1 cellular context compared by ENCODE assay signal in the genomic region with DNA sequence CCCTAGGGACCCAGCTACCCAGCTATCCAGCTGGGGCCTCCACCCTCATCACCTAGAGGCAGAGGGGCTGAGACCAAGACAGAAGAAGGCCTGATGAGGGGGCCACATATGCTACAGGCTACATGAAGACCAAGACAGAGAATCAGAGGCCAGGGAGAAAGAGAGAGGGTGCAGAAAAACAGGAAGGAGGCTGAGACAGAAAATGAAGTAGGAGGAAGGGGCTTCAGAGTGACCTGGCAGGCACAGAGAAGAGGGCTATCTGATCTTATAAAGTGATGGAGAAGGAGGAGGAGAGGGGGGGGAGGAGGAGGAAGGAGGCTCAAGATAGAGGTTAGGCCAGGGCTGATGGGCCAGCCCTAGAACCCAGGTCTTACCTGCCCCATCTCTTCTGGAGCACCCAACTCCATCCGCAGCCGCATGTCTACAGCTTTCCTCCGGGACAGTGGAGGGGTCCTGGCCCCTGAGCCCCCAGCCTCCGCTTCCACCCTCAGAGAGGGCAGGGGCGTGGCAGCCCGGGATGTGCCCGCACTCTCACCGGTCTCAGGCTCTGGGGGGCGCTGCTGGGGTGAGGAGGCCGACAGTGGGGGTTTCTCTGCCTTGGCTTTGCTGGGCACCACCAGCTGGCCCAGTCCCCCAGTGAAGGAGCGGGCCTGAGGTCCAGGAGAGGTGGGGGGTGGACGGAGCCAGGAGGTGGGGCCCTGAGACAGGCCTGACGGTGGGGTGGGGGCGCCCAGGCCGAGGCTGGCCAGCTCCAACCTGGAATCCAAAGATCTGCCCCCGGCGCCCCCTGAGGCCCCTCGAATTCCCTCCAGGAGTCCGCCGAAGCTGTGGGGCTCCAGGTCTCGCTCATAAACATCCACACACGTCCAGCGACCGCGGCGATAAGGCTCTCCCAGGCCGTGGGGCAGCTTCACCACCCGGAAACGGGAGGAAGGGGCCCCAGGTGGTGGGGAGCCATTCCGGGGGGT.
TF ChIP-seq lines count a peak whose summit lies in the region.

No MANE protein-coding gene starts in this region.

TF ChIP-seq in K562, 482 proteins besides CTCF, POLR2A, EP300 and RAD21 (continued from another document):
- TF ChIP-seq, protein P1, sequence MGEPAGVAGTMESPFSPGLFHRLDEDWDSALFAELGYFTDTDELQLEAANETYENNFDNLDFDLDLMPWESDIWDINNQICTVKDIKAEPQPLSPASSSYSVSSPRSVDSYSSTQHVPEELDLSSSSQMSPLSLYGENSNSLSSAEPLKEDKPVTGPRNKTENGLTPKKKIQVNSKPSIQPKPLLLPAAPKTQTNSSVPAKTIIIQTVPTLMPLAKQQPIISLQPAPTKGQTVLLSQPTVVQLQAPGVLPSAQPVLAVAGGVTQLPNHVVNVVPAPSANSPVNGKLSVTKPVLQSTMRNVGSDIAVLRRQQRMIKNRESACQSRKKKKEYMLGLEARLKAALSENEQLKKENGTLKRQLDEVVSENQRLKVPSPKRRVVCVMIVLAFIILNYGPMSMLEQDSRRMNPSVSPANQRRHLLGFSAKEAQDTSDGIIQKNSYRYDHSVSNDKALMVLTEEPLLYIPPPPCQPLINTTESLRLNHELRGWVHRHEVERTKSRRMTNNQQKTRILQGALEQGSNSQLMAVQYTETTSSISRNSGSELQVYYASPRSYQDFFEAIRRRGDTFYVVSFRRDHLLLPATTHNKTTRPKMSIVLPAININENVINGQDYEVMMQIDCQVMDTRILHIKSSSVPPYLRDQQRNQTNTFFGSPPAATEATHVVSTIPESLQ (CRISPR knock-in tag; IDR thresholded peaks at IDR 0.05): 0 out of 2 replicates have a peak, but pooled peaks have one; percentile 51
- TF ChIP-seq, protein P2, sequence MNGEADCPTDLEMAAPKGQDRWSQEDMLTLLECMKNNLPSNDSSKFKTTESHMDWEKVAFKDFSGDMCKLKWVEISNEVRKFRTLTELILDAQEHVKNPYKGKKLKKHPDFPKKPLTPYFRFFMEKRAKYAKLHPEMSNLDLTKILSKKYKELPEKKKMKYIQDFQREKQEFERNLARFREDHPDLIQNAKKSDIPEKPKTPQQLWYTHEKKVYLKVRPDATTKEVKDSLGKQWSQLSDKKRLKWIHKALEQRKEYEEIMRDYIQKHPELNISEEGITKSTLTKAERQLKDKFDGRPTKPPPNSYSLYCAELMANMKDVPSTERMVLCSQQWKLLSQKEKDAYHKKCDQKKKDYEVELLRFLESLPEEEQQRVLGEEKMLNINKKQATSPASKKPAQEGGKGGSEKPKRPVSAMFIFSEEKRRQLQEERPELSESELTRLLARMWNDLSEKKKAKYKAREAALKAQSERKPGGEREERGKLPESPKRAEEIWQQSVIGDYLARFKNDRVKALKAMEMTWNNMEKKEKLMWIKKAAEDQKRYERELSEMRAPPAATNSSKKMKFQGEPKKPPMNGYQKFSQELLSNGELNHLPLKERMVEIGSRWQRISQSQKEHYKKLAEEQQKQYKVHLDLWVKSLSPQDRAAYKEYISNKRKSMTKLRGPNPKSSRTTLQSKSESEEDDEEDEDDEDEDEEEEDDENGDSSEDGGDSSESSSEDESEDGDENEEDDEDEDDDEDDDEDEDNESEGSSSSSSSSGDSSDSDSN (IDR thresholded peaks at IDR 0.05; ENCODE audit: borderline replicate concordance in 1 of 2, low read depth in 2 of 2, low read length in 2 of 2): 0 out of 4 replicates have a peak, but pooled peaks of 1 of the 2 experiments have one; percentile 7
- TF ChIP-seq RFX1 (IDR thresholded peaks at IDR 0.05) (no peak), KLF1 (tag; IDR thresholded peaks at IDR 0.05) (no peak), RBFOX2 (IDR thresholded peaks at IDR 0.05; ENCODE audit: low read depth, low read length) (peak; percentile 63), SIN3A (IDR thresholded peaks at IDR 0.05; ENCODE audit: borderline replicate concordance in 2 of 2, control insufficient read depth in 1 of 2, low read depth in 2 of 2, low read length in 2 of 2) (0 out of 4 replicates have a peak, but pooled peaks of 1 of the 2 experiments have one; percentile 15), PCBP1 (IDR thresholded peaks at IDR 0.05; ENCODE audit: low read depth, low read length, poor library complexity, severe bottlenecking) (peak; percentile 27), WHSC1 (IDR thresholded peaks at IDR 0.05; ENCODE audit: low read length) (no peak), ZBTB8A (IDR thresholded peaks at IDR 0.05; ENCODE audit: partially characterized antibody) (no peak), U2AF2 (optimal IDR thresholded peaks at IDR 0.05; ENCODE audit: low read depth, low read length) (no peak), SMAD1 (IDR thresholded peaks at IDR 0.05; ENCODE audit: low read depth, low read length, partially characterized antibody) (no peak), KDM1A (IDR thresholded peaks at IDR 0.05) (peak in 1 of 2 experiments; percentile 56; a peak in 2 of 4 replicates), ZNF12 (CRISPR knock-in tag; IDR thresholded peaks at IDR 0.05) (0 out of 2 replicates have a peak, but pooled peaks have one; percentile 60)
- TF ChIP-seq, protein P3, sequence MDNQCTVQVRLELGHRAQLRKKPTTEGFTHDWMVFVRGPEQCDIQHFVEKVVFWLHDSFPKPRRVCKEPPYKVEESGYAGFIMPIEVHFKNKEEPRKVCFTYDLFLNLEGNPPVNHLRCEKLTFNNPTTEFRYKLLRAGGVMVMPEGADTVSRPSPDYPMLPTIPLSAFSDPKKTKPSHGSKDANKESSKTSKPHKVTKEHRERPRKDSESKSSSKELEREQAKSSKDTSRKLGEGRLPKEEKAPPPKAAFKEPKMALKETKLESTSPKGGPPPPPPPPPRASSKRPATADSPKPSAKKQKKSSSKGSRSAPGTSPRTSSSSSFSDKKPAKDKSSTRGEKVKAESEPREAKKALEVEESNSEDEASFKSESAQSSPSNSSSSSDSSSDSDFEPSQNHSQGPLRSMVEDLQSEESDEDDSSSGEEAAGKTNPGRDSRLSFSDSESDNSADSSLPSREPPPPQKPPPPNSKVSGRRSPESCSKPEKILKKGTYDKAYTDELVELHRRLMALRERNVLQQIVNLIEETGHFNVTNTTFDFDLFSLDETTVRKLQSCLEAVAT (IDR thresholded peaks at IDR 0.05): 0 out of 4 replicates have a peak, but pooled peaks of 1 of the 2 experiments have one; percentile 45
- TF ChIP-seq, protein P4, sequence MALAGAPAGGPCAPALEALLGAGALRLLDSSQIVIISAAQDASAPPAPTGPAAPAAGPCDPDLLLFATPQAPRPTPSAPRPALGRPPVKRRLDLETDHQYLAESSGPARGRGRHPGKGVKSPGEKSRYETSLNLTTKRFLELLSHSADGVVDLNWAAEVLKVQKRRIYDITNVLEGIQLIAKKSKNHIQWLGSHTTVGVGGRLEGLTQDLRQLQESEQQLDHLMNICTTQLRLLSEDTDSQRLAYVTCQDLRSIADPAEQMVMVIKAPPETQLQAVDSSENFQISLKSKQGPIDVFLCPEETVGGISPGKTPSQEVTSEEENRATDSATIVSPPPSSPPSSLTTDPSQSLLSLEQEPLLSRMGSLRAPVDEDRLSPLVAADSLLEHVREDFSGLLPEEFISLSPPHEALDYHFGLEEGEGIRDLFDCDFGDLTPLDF (CRISPR knock-in tag; IDR thresholded peaks at IDR 0.05): peak; percentile 52; the same call in 1 of the 2 replicates
- TF ChIP-seq, protein P5, sequence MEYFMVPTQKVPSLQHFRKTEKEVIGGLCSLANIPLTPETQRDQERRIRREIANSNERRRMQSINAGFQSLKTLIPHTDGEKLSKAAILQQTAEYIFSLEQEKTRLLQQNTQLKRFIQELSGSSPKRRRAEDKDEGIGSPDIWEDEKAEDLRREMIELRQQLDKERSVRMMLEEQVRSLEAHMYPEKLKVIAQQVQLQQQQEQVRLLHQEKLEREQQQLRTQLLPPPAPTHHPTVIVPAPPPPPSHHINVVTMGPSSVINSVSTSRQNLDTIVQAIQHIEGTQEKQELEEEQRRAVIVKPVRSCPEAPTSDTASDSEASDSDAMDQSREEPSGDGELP (CRISPR knock-in tag; IDR thresholded peaks at IDR 0.05; ENCODE audit: borderline replicate concordance): peak; percentile 77
- TF ChIP-seq, protein P6, sequence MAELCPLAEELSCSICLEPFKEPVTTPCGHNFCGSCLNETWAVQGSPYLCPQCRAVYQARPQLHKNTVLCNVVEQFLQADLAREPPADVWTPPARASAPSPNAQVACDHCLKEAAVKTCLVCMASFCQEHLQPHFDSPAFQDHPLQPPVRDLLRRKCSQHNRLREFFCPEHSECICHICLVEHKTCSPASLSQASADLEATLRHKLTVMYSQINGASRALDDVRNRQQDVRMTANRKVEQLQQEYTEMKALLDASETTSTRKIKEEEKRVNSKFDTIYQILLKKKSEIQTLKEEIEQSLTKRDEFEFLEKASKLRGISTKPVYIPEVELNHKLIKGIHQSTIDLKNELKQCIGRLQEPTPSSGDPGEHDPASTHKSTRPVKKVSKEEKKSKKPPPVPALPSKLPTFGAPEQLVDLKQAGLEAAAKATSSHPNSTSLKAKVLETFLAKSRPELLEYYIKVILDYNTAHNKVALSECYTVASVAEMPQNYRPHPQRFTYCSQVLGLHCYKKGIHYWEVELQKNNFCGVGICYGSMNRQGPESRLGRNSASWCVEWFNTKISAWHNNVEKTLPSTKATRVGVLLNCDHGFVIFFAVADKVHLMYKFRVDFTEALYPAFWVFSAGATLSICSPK (IDR thresholded peaks at IDR 0.05; ENCODE audit: borderline replicate concordance): no peak
- TF ChIP-seq, protein P7, sequence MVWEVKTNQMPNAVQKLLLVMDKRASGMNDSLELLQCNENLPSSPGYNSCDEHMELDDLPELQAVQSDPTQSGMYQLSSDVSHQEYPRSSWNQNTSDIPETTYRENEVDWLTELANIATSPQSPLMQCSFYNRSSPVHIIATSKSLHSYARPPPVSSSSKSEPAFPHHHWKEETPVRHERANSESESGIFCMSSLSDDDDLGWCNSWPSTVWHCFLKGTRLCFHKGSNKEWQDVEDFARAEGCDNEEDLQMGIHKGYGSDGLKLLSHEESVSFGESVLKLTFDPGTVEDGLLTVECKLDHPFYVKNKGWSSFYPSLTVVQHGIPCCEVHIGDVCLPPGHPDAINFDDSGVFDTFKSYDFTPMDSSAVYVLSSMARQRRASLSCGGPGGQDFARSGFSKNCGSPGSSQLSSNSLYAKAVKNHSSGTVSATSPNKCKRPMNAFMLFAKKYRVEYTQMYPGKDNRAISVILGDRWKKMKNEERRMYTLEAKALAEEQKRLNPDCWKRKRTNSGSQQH (CRISPR knock-in tag; IDR thresholded peaks at IDR 0.05): 0 out of 2 replicates have a peak, but pooled peaks have one; percentile 29
- TF ChIP-seq, protein P8, sequence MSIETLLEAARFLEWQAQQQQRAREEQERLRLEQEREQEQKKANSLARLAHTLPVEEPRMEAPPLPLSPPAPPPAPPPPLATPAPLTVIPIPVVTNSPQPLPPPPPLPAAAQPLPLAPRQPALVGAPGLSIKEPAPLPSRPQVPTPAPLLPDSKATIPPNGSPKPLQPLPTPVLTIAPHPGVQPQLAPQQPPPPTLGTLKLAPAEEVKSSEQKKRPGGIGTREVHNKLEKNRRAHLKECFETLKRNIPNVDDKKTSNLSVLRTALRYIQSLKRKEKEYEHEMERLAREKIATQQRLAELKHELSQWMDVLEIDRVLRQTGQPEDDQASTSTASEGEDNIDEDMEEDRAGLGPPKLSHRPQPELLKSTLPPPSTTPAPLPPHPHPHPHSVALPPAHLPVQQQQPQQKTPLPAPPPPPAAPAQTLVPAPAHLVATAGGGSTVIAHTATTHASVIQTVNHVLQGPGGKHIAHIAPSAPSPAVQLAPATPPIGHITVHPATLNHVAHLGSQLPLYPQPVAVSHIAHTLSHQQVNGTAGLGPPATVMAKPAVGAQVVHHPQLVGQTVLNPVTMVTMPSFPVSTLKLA (conservative IDR thresholded peaks at IDR 0.05): peak in 1 of 2 experiments; percentile 45; a peak in 1 of 4 replicates
- TF ChIP-seq, protein P9, sequence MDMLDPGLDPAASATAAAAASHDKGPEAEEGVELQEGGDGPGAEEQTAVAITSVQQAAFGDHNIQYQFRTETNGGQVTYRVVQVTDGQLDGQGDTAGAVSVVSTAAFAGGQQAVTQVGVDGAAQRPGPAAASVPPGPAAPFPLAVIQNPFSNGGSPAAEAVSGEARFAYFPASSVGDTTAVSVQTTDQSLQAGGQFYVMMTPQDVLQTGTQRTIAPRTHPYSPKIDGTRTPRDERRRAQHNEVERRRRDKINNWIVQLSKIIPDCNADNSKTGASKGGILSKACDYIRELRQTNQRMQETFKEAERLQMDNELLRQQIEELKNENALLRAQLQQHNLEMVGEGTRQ (CRISPR knock-in tag; IDR thresholded peaks at IDR 0.05): no peak
